In genomic region chr16:66591018-66591417, GRCh38 we compare ENCODE assay signal across 22 cellular contexts. TPM values are rescaled to one million over a fixed set of nuclear protein-coding genes. Genes with fewer than 3 reads are reported as not detected.
DNase-seq lines count a peak whose midpoint lies in the region; ATAC-seq, FAIRE-seq and TF ChIP-seq lines count a peak whose summit lies in the region.
"Had no signal": no experiment of that assay in that cellular context is flagged by ENCODE, and none has a peak within 500 bp of the region (broad histone marks: within the 10 kb centered on the region; RNA-seq: fewer than 3 reads in every experiment).

No MANE protein-coding gene starts in this region.

- CTCF ChIA-PET in K562 (lab: Yijun Ruan, JAX; ENCODE audit: low intra/inter-chr PET ratio) (interaction anchor here (3.5 kb wide), 1 partner anchor 184 kb away, joined by 22 read pairs; no protein-coding TSS in a partner anchor), WTC11 (lab: Charles Lee) (interaction anchor here (1.1 kb wide), 1 partner anchor 185 kb away, joined by 3 read pairs; no protein-coding TSS in a partner anchor)

- H3F3A ChIP-seq in MM.1S (ENCODE audit: insufficient read depth, low read length): no peaks in the 10 kb centered on the region; the same call in 1 of the 2 replicates

- peaks cover 74 to 84% (median 78%) of the 10 kb centered on the region in 10 experiments for H3K4me1 ChIP-seq in BLaER1 treated with 17β-estradiol and CSF1 and Interleukin-3, amounts not matched to agents 10 nM and 100 nM
- H3K4me1 ChIP-seq in MM.1S (ENCODE audit: low read length) (no peaks in the 10 kb centered on the region), K562 (replicated peaks in 1 of 2; ENCODE audit: control insufficient read depth in 2 of 2, insufficient read depth in 2 of 2, low read length in 2 of 2) (no peaks in the 10 kb centered on the region; a peak in 1 of 5 replicates)

- no TSS peak for BruUV-seq in K562 (replicated peaks; lab: Mats Ljungman, UMichigan)

- peak overlapping the region in 1 of 11 experiments; percentile 89; a peak in 2 of 22 replicates for H3K27ac ChIP-seq in BLaER1 treated with 17β-estradiol and CSF1 and Interleukin-3, amounts not matched to agents 10 nM and 100 nM
- H3K27ac ChIP-seq in MM.1S (ENCODE audit: low read length): no peak overlapping the region
- no peak overlapping the region for H3K27ac ChIP-seq in K562 (ENCODE audit: extremely low read depth, low read depth, low read length)
- H3K27ac ChIP-seq: KMS-11, PC-9, RWPE1 had no signal

- no peaks in the 10 kb centered on the region for H3K9me2 ChIP-seq in MM.1S (replicated peaks; ENCODE audit: insufficient read depth, low read length)

- no peak for FAIRE-seq in K562 (lab: Jason Lieb, UNC)
- FAIRE-seq: GM12878 had no signal

- H4K20me1 ChIP-seq in BLaER1 treated with 17β-estradiol and CSF1 and Interleukin-3, amounts not matched to agents 10 nM and 100 nM: no peaks in the 10 kb centered on the region
- H4K20me1 ChIP-seq in MM.1S (ENCODE audit: insufficient read depth, low read length) (no peaks in the 10 kb centered on the region), K562 (replicated peaks; ENCODE audit: control insufficient read depth, insufficient read depth, low read length) (no peaks in the 10 kb centered on the region)

- POLR2A ChIA-PET in K562 (lab: Yijun Ruan, JAX): interaction anchor here (0.9 kb wide), 1 partner anchor 184 kb away, joined by 3 read pairs; no protein-coding TSS in a partner anchor
- POLR2A ChIA-PET in WTC11 (lab: Charles Lee): no interaction called here

- TF ChIP-seq CTCF in MM.1S (IDR thresholded peaks at IDR 0.05; ENCODE audit: low read length) (no peak), K562 (IDR thresholded peaks at IDR 0.05 in 2 of 3, conservative IDR thresholded peaks at IDR 0.05 in 1 of 3; ENCODE audit: insufficient read depth in 2 of 3, low read depth in 1 of 3, low read length in 3 of 3) (no peak), WTC11 (IDR thresholded peaks at IDR 0.05) (no peak), osteocyte (IDR thresholded peaks at IDR 0.05) (no peak)

- no peak for TF ChIP-seq EP300 in K562 (IDR thresholded peaks at IDR 0.05; ENCODE audit: low read length)

- H3K4me3 Mint-ChIP-seq in WTC11 (no peak overlapping the region), osteocyte (ENCODE audit: unreplicated experiment) (no peak overlapping the region)

- peak overlapping the region in 6 of 11 experiments; percentile 8 to 85 (median 84); a peak in 7 of 22 replicates for H3K9ac ChIP-seq in BLaER1 treated with 17β-estradiol and CSF1 and Interleukin-3, amounts not matched to agents 10 nM and 100 nM
- H3K9ac ChIP-seq in MM.1S (ENCODE audit: low read length): no peak overlapping the region
- no peak overlapping the region for H3K9ac ChIP-seq in K562 (ENCODE audit: insufficient read depth in 1 of 2, low read depth in 2 of 2, low read length in 2 of 2)
- H3K9ac ChIP-seq: KMS-11 had no signal

- H2AFZ ChIP-seq in MM.1S (ENCODE audit: low read length): no peak overlapping the region
- no peak overlapping the region for H2AFZ ChIP-seq in K562 (ENCODE audit: low read depth, low read length)
- H2AFZ ChIP-seq: PC-9 had no signal

- H3K4me2 ChIP-seq in BLaER1 treated with 17β-estradiol and CSF1 and Interleukin-3, amounts not matched to agents 10 nM and 100 nM: peak overlapping the region; percentile 83 to 98 (median 91); a peak in 21 of 22 replicates
- H3K4me2 ChIP-seq in MM.1S (ENCODE audit: low read depth, low read length): 0 out of 2 replicates have a peak overlapping the region, but pooled peaks have one; percentile 15
- H3K4me2 ChIP-seq in K562 (ENCODE audit: insufficient read depth, low read length): no peak overlapping the region
- H3K4me2 ChIP-seq: PC-9 had no signal

- H3K4me1 Mint-ChIP-seq in WTC11 (peaks cover 12% of the 10 kb centered on the region), osteocyte (ENCODE audit: unreplicated experiment) (no peaks in the 10 kb centered on the region)

- TF ChIP-seq RAD21 in K562 (CRISPR knock-in tag; conservative IDR thresholded peaks at IDR 0.05 in 1 of 2, IDR thresholded peaks at IDR 0.05 in 1 of 2): no peak

- no peaks in the 10 kb centered on the region for H3K79me2 ChIP-seq in MM.1S (ENCODE audit: low read length)
- H3K79me2 ChIP-seq in K562 (ENCODE audit: control insufficient read depth, insufficient read depth, low read length): no peaks in the 10 kb centered on the region

- peak overlapping the region in 3 of 10 experiments; percentile 68 to 72 (median 70); a peak in 3 of 20 replicates for H3K4me3 ChIP-seq in BLaER1 treated with 17β-estradiol and CSF1 and Interleukin-3, amounts not matched to agents 10 nM and 100 nM
- H3K4me3 ChIP-seq in MM.1S (ENCODE audit: low read length) (no peak overlapping the region), K562 (no peak overlapping the region)
- H3K4me3 ChIP-seq: PC-9 had no signal

- H3K27ac Mint-ChIP-seq in WTC11 (no peak overlapping the region), osteocyte (ENCODE audit: unreplicated experiment) (no peak overlapping the region)

- no peaks in the 10 kb centered on the region for H3K9me3 ChIP-seq in BLaER1 treated with 17β-estradiol and CSF1 and Interleukin-3, amounts not matched to agents 10 nM and 100 nM (replicated peaks in 1 of 11)
- H3K9me3 ChIP-seq in MM.1S (replicated peaks; ENCODE audit: insufficient read depth, low read length): no peaks in the 10 kb centered on the region
- no peaks in the 10 kb centered on the region for H3K9me3 ChIP-seq in K562 (replicated peaks; ENCODE audit: control insufficient read depth, insufficient read depth, low read depth, low read length)

- ATAC-seq in K562 (no peak), WTC11 (no peak)

- intact Hi-C loops in K562 (cut with micrococcal nuclease): no loop called here

- no peak for TF ChIP-seq POLR2A in K562 (conservative IDR thresholded peaks at IDR 0.05)

- no peaks in the 10 kb centered on the region for H3K27me3 Mint-ChIP-seq in WTC11 (ENCODE audit: low read depth)
- H3K27me3 Mint-ChIP-seq in osteocyte (ENCODE audit: unreplicated experiment): peaks cover 6% of the 10 kb centered on the region
- H3K27me3 Mint-ChIP-seq: CD4-positive, alpha-beta T cell had no signal

- DNase-seq in activated CD8-positive, alpha-beta memory T cell treated with anti-CD3 and anti-CD28 coated beads, Interleukin-2, amount 50 U/mL, for 48 hours: peak; percentile 42
- DNase-seq in activated CD8-positive, alpha-beta memory T cell treated with anti-CD3 and anti-CD28 coated beads for 24 hours: no peak
- DNase-seq in MM.1S: no peak
- DNase-seq in K562 (ENCODE audit: extremely low read depth in 1 of 4, low spot score in 3 of 4): no peak
- no peak for DNase-seq in WTC11 (ENCODE audit: low spot score)
- DNase-seq in NCI-H510A treated with DMSO at 0.1 percent for 48 hours (lab: John Stamatoyannopoulos, UW): no peak
- DNase-seq in osteocyte (ENCODE audit: extremely low spot score, unreplicated experiment): no peak
- DNase-seq: ACHN; CD4-positive, alpha-beta T cell; EL; H7; NCI-H1417 treated with DMSO at 0.1 percent for 48 hours; NCI-H187 treated with DMSO at 0.1 percent for 48 hours; NCI-H226; NCI-H524 treated with DMSO at 0.1 percent for 48 hours; PC-9; SIG-M5 had no signal

- H3K9me3 Mint-ChIP-seq in WTC11 (no peaks in the 10 kb centered on the region), osteocyte (ENCODE audit: unreplicated experiment) (no peaks in the 10 kb centered on the region)
- H3K9me3 Mint-ChIP-seq: CD4-positive, alpha-beta T cell had no signal

- H3K9me1 ChIP-seq in K562 (ENCODE audit: control insufficient read depth, insufficient read depth, low read length): no peaks in the 10 kb centered on the region

- in situ Hi-C loops in K562 (cut with MboI): loop anchor here (5.0 kb wide), 1 partner anchor 184 kb away; no protein-coding TSS in a partner anchor

- 42% methylated on average over 4 of the region's 4 CpGs for WGBS in K562 (ENCODE audit: insufficient coverage, low coverage, missing lambda C conversion rate)

- H3K36me3 Mint-ChIP-seq in WTC11: no peaks in the 10 kb centered on the region
- H3K36me3 Mint-ChIP-seq in osteocyte (ENCODE audit: unreplicated experiment): no peaks in the 10 kb centered on the region

- peaks cover 0 to 14% (median 0%) of the 10 kb centered on the region in 11 experiments; a peak in 2 of 22 replicates for H3K36me3 ChIP-seq in BLaER1 treated with 17β-estradiol and CSF1 and Interleukin-3, amounts not matched to agents 10 nM and 100 nM
- H3K36me3 ChIP-seq in MM.1S (replicated peaks; ENCODE audit: insufficient read depth, low read length) (no peaks in the 10 kb centered on the region), K562 (ENCODE audit: control insufficient read depth, insufficient read depth, low read length) (no peaks in the 10 kb centered on the region)

- H3K27me3 ChIP-seq in BLaER1 treated with 17β-estradiol and CSF1 and Interleukin-3, amounts not matched to agents 10 nM and 100 nM: no peaks in the 10 kb centered on the region
- no peaks in the 10 kb centered on the region for H3K27me3 ChIP-seq in MM.1S (replicated peaks; ENCODE audit: insufficient read depth, low read length)
- H3K27me3 ChIP-seq in K562 (ENCODE audit: control insufficient read depth in 2 of 2, insufficient read depth in 2 of 2, low read length in 2 of 2): peaks cover 0 to 8% of the 10 kb centered on the region in 2 experiments; a peak in 1 of 5 replicates

RNA-seq across cellular contexts. Expression of gene CMTM2, which starts 11.8 kb away (rescaled TPM):
- not detected in 2 replicates for total RNA-seq in K562 (2011; cell fraction: chromatin; rRNA removed; ENCODE audit: low replicate concordance)
- total RNA-seq in K562 (2011; cell fraction: nucleolus; rRNA removed): 0.39 TPM in 1 of 2 replicates, not detected in the other
- total RNA-seq in K562 (2011; cell fraction: nucleoplasm; rRNA removed): not detected in 2 replicates
- total RNA-seq in K562 (2014; rRNA removed) (not detected in 2 replicates), K562 (2014; rRNA removed; fragmentation: Illumina TruSeq; extraction: Trizol) (not detected in 2 replicates), K562 (2015; rRNA removed; fragmentation: Illumina TruSeq; extraction: Trizol) (not detected in 2 replicates), K562 (2021) (not detected in 2 replicates), WTC11 (2021) (not detected in 3 replicates), osteocyte (not detected in 2 replicates)
- polyA plus RNA-seq in K562 (2011; rRNA removed) (not detected in 2 replicates), K562 (2014; fragmentation: Illumina TruSeq; extraction: Trizol) (not detected in 2 replicates), K562 (2014; fragmentation: Nextera tagmentation; extraction: Ambion mirVana) (not detected), K562 (2014; rRNA removed) (not detected in 2 replicates)
- 0.31 TPM in 1 of 2 replicates, not detected in the other for polyA plus RNA-seq in K562 (2011; cell fraction: cytosol; rRNA removed)
- polyA plus RNA-seq in K562 (2011; cell fraction: nucleus; rRNA removed): 0.11 TPM in 1 of 2 replicates, not detected in the other
- polyA plus RNA-seq in K562 (2012): 0.17 TPM in 1 of 2 replicates, not detected in the other
- polyA minus RNA-seq in K562 (2011; rRNA and poly(A)+ RNA removed): not detected in 2 replicates
- polyA minus RNA-seq in K562 (2011; cell fraction: cytosol; rRNA and poly(A)+ RNA removed): not detected in 2 replicates
- not detected in 2 replicates for polyA minus RNA-seq in K562 (2011; cell fraction: nucleus; rRNA and poly(A)+ RNA removed)
- total RNA-seq: CD4-positive, alpha-beta T cell; M059J; PC-9 had no signal

RNA-seq across cellular contexts. Expression of gene CMTM3, which starts 13.5 kb away (rescaled TPM):
- total RNA-seq in K562 (2011; cell fraction: chromatin; rRNA removed; ENCODE audit: low replicate concordance): 14.6 and 32.5 TPM in 2 replicates
- 29.5 and 37.2 TPM in 2 replicates for total RNA-seq in K562 (2011; cell fraction: nucleolus; rRNA removed)
- 28.2 and 47.6 TPM in 2 replicates for total RNA-seq in K562 (2011; cell fraction: nucleoplasm; rRNA removed)
- 12.9 and 18.3 TPM in 2 replicates for total RNA-seq in K562 (2014; rRNA removed)
- 13.1 and 13.4 TPM in 2 replicates for total RNA-seq in K562 (2014; rRNA removed; fragmentation: Illumina TruSeq; extraction: Trizol)
- 15.8 and 17.5 TPM in 2 replicates for total RNA-seq in K562 (2015; rRNA removed; fragmentation: Illumina TruSeq; extraction: Trizol)
- total RNA-seq in K562 (2021): 33.4 and 34.5 TPM in 2 replicates
- polyA plus RNA-seq in K562 (2011; rRNA removed): 24.5 and 24.7 TPM in 2 replicates
- 26.9 and 52.8 TPM in 2 replicates for polyA plus RNA-seq in K562 (2011; cell fraction: cytosol; rRNA removed)
- 16.3 and 19.8 TPM in 2 replicates for polyA plus RNA-seq in K562 (2011; cell fraction: nucleus; rRNA removed)
- 27.1 and 39.9 TPM in 2 replicates for polyA plus RNA-seq in K562 (2012)
- 29.1 and 29.8 TPM in 2 replicates for polyA plus RNA-seq in K562 (2014; fragmentation: Illumina TruSeq; extraction: Trizol)
- 1 to 10 TPM; 4.6 to 8.3 TPM for polyA plus RNA-seq in K562 (2014; fragmentation: Nextera tagmentation; extraction: Ambion mirVana)
- polyA plus RNA-seq in K562 (2014; rRNA removed): 28.2 and 29.9 TPM in 2 replicates
- 8.2 and 14.0 TPM in 2 replicates for polyA minus RNA-seq in K562 (2011; rRNA and poly(A)+ RNA removed)
- 10.8 and 12.8 TPM in 2 replicates for polyA minus RNA-seq in K562 (2011; cell fraction: cytosol; rRNA and poly(A)+ RNA removed)
- polyA minus RNA-seq in K562 (2011; cell fraction: nucleus; rRNA and poly(A)+ RNA removed): 6.7 and 7.3 TPM in 2 replicates
- 19.1 to 29.1 TPM (median 28.2 TPM) in 3 replicates for total RNA-seq in WTC11 (2021)
- total RNA-seq in osteocyte: 96.3 and 104 TPM in 2 replicates

RNA-seq across cellular contexts. Expression of gene CMTM1, which starts 24.8 kb away (rescaled TPM):
- total RNA-seq in K562 (2011; cell fraction: chromatin; rRNA removed; ENCODE audit: low replicate concordance): 1.5 and 1.6 TPM in 2 replicates
- total RNA-seq in K562 (2011; cell fraction: nucleolus; rRNA removed): 2.0 and 3.3 TPM in 2 replicates
- 1.9 and 2.7 TPM in 2 replicates for total RNA-seq in K562 (2011; cell fraction: nucleoplasm; rRNA removed)
- total RNA-seq in K562 (2014; rRNA removed) (1.1 and 1.9 TPM in 2 replicates), K562 (2014; rRNA removed; fragmentation: Illumina TruSeq; extraction: Trizol) (0.22 and 0.40 TPM in 2 replicates), K562 (2015; rRNA removed; fragmentation: Illumina TruSeq; extraction: Trizol) (2.3 and 2.6 TPM in 2 replicates), K562 (2021) (2.4 and 2.7 TPM in 2 replicates), WTC11 (2021) (1.6 to 3.5 TPM (median 2.5 TPM) in 3 replicates), osteocyte (7.8 and 8.0 TPM in 2 replicates)
- polyA plus RNA-seq in K562 (2011; rRNA removed) (0.92 and 1.2 TPM in 2 replicates), K562 (2014; fragmentation: Illumina TruSeq; extraction: Trizol) (0.25 and 0.93 TPM in 2 replicates), K562 (2014; fragmentation: Nextera tagmentation; extraction: Ambion mirVana) (not detected), K562 (2014; rRNA removed) (0.30 and 0.51 TPM in 2 replicates)
- polyA plus RNA-seq in K562 (2011; cell fraction: cytosol; rRNA removed): 0.86 and 2.9 TPM in 2 replicates
- polyA plus RNA-seq in K562 (2011; cell fraction: nucleus; rRNA removed): 1.2 and 3.4 TPM in 2 replicates
- 3.1 and 3.8 TPM in 2 replicates for polyA plus RNA-seq in K562 (2012)
- 0.30 and 0.77 TPM in 2 replicates for polyA minus RNA-seq in K562 (2011; rRNA and poly(A)+ RNA removed)
- polyA minus RNA-seq in K562 (2011; cell fraction: cytosol; rRNA and poly(A)+ RNA removed): 2.7 TPM in 1 of 2 replicates, not detected in the other
- 1.00 and 2.4 TPM in 2 replicates for polyA minus RNA-seq in K562 (2011; cell fraction: nucleus; rRNA and poly(A)+ RNA removed)

RNA-seq across cellular contexts. Expression of gene CKLF, which starts 38.6 kb away (rescaled TPM):
- total RNA-seq in K562 (2011; cell fraction: chromatin; rRNA removed; ENCODE audit: low replicate concordance): 37.1 and 42.1 TPM in 2 replicates
- 64.2 and 67.9 TPM in 2 replicates for total RNA-seq in K562 (2011; cell fraction: nucleolus; rRNA removed)
- 81.1 and 85.6 TPM in 2 replicates for total RNA-seq in K562 (2011; cell fraction: nucleoplasm; rRNA removed)
- total RNA-seq in K562 (2014; rRNA removed): 99.8 and 113 TPM in 2 replicates
- 89.8 and 91.5 TPM in 2 replicates for total RNA-seq in K562 (2014; rRNA removed; fragmentation: Illumina TruSeq; extraction: Trizol)
- total RNA-seq in K562 (2015; rRNA removed; fragmentation: Illumina TruSeq; extraction: Trizol): 93.6 and 111 TPM in 2 replicates
- 84.8 and 91.1 TPM in 2 replicates for total RNA-seq in K562 (2021)
- polyA plus RNA-seq in K562 (2011; rRNA removed): 120 and 126 TPM in 2 replicates
- 170 and 189 TPM in 2 replicates for polyA plus RNA-seq in K562 (2011; cell fraction: cytosol; rRNA removed)
- polyA plus RNA-seq in K562 (2011; cell fraction: nucleus; rRNA removed): 53.4 and 65.8 TPM in 2 replicates
- 128 and 163 TPM in 2 replicates for polyA plus RNA-seq in K562 (2012)
- 118 and 123 TPM in 2 replicates for polyA plus RNA-seq in K562 (2014; fragmentation: Illumina TruSeq; extraction: Trizol)
- polyA plus RNA-seq in K562 (2014; fragmentation: Nextera tagmentation; extraction: Ambion mirVana): 100 to 1,000 TPM; 305 to 322 TPM
- 147 and 173 TPM in 2 replicates for polyA plus RNA-seq in K562 (2014; rRNA removed)
- 32.1 and 36.2 TPM in 2 replicates for polyA minus RNA-seq in K562 (2011; rRNA and poly(A)+ RNA removed)
- 24.0 and 27.7 TPM in 2 replicates for polyA minus RNA-seq in K562 (2011; cell fraction: cytosol; rRNA and poly(A)+ RNA removed)
- 6.9 and 18.0 TPM in 2 replicates for polyA minus RNA-seq in K562 (2011; cell fraction: nucleus; rRNA and poly(A)+ RNA removed)
- 21.0 to 23.9 TPM (median 23.8 TPM) in 3 replicates for total RNA-seq in WTC11 (2021)
- 41.5 and 42.5 TPM in 2 replicates for total RNA-seq in osteocyte

RNA-seq across cellular contexts. Expression of gene TK2, which starts 41.1 kb away (rescaled TPM):
- 11.4 and 16.7 TPM in 2 replicates for total RNA-seq in K562 (2011; cell fraction: chromatin; rRNA removed; ENCODE audit: low replicate concordance)
- 9.3 TPM in 2 replicates for total RNA-seq in K562 (2011; cell fraction: nucleolus; rRNA removed)
- total RNA-seq in K562 (2011; cell fraction: nucleoplasm; rRNA removed): 10.7 and 11.0 TPM in 2 replicates
- 4.3 and 5.8 TPM in 2 replicates for total RNA-seq in K562 (2014; rRNA removed)
- 4.8 and 6.2 TPM in 2 replicates for total RNA-seq in K562 (2014; rRNA removed; fragmentation: Illumina TruSeq; extraction: Trizol)
- 4.9 and 5.3 TPM in 2 replicates for total RNA-seq in K562 (2015; rRNA removed; fragmentation: Illumina TruSeq; extraction: Trizol)
- 4.7 and 5.7 TPM in 2 replicates for total RNA-seq in K562 (2021)
- 10.2 TPM in 2 replicates for polyA plus RNA-seq in K562 (2011; rRNA removed)
- polyA plus RNA-seq in K562 (2011; cell fraction: cytosol; rRNA removed): 5.3 and 6.3 TPM in 2 replicates
- 14.4 and 19.8 TPM in 2 replicates for polyA plus RNA-seq in K562 (2011; cell fraction: nucleus; rRNA removed)
- 6.3 and 13.2 TPM in 2 replicates for polyA plus RNA-seq in K562 (2012)
- polyA plus RNA-seq in K562 (2014; fragmentation: Illumina TruSeq; extraction: Trizol): 4.3 and 4.8 TPM in 2 replicates
- 1 to 10 TPM; 1.1 to 1.2 TPM for polyA plus RNA-seq in K562 (2014; fragmentation: Nextera tagmentation; extraction: Ambion mirVana)
- polyA plus RNA-seq in K562 (2014; rRNA removed): 4.8 and 6.2 TPM in 2 replicates
- 10.4 and 18.0 TPM in 2 replicates for polyA minus RNA-seq in K562 (2011; rRNA and poly(A)+ RNA removed)
- 3.4 and 6.0 TPM in 2 replicates for polyA minus RNA-seq in K562 (2011; cell fraction: cytosol; rRNA and poly(A)+ RNA removed)
- polyA minus RNA-seq in K562 (2011; cell fraction: nucleus; rRNA and poly(A)+ RNA removed): 5.3 and 6.9 TPM in 2 replicates
- total RNA-seq in WTC11 (2021): 5.0 to 7.6 TPM (median 6.7 TPM) in 3 replicates
- 33.2 and 37.4 TPM in 2 replicates for total RNA-seq in osteocyte

Comparison
In these comparisons a context has a peak if more than half of its experiments do, and no peak if none do; other contexts are left out.
1. H3K9ac ChIP-seq: peak in BLaER1 treated with 17β-estradiol and CSF1 and Interleukin-3, amounts not matched to agents 10 nM and 100 nM (6 of 11); none in MM.1S (single experiment) and K562 (0 of 2).